In genomic region chr5:5741418-5741817, GRCh38 we compare ENCODE assay signal across 1 cellular context.
TF ChIP-seq lines count a peak whose summit lies in the region.

No MANE protein-coding gene starts in this region.

TF ChIP-seq in WTC11, 78 proteins besides CTCF, POLR2A, EP300 and RAD21 (continued from another document):
- TF ChIP-seq ZNF512 (CRISPR knock-in tag; IDR thresholded peaks at IDR 0.05; ENCODE audit: borderline replicate concordance): 0 out of 2 replicates have a peak, but pooled peaks have one; percentile 70
